Comparison of ENCODE assay signal across 8 cellular contexts in the genomic region with DNA sequence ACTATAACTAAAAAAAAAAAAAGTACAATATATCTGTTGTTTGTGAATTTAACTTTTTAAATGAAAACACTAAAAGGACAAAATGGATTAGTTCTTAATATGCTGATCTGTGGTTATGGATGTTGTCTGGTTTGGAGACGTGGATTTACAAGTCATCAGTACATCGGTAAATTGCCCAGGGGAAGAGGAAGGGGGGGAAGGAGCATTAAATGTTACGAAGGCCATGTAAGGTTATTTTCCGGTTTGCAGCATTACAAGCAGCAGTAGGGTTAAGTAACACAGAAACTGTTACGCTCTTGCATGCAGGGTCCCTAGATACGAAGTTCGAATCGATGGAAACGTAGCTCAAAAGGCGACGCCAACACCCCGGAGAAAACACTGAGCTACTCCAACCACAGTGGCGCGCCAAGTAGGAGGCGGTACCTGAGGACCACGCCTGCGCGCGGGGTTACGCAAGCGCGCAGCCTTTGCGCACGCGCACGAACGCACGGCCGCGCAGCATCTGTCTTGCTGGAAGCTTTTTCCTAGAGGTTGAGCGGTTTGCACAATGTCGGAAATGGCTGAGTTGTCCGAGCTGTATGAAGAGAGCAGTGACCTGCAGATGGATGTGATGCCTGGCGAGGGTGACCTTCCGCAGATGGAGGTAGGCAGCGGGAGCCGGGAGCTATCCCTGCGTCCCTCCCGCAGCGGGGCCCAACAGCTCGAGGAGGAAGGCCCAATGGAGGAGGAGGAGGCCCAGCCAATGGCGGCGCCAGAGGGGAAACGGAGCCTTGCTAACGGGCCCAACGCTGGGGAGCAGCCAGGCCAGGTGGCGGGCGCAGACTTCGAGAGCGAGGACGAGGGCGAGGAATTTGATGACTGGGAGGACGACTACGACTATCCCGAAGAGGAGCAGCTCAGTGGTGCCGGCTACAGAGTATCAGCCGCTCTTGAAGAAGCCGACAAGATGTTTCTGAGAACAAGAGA. TPM values are rescaled to one million over a fixed set of nuclear protein-coding genes. Genes with fewer than 3 reads are reported as not detected.
DNase-seq lines count a peak whose midpoint lies in the region; ATAC-seq, FAIRE-seq and TF ChIP-seq lines count a peak whose summit lies in the region.

A gene with protein sequence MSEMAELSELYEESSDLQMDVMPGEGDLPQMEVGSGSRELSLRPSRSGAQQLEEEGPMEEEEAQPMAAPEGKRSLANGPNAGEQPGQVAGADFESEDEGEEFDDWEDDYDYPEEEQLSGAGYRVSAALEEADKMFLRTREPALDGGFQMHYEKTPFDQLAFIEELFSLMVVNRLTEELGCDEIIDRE (plus strand): TSS at position 505 of the 966 bp plus-strand sequence. CDS start 43 bp downstream, at position 548.

- FAIRE-seq in GM12892 (lab: Jason Lieb, UNC): peak; percentile 97

- peaks cover 18% of the 10 kb centered on the region for H3K4me1 Mint-ChIP-seq in progenitor cell of endocrine pancreas (ENCODE audit: low read depth)

- no peaks in the 10 kb centered on the region for H3K9me3 Mint-ChIP-seq in progenitor cell of endocrine pancreas (ENCODE audit: low read depth)

- TF ChIP-seq CTCF in progenitor cell of endocrine pancreas (IDR thresholded peaks at IDR 0.05; ENCODE audit: unreplicated experiment): peak; percentile 5

- intact Hi-C loops in T-helper 1 cell treated with Interleukin-12 subunit alpha and Interleukin-12 subunit beta and Interleukin-4 antibody, amounts not matched to agents 30 ng/mL and 1 ng/mL, for 36 hours (cut with micrococcal nuclease): loop anchor here (1.0 to 10.0 kb wide), 16 partner anchors 10 to 1887 kb away; a partner anchor contains a TSS
- intact Hi-C loops in left cardiac atrium (cut with DNase I): loop anchor here (5.0 to 10.0 kb wide), 3 partner anchors 84 to 269 kb away; a partner anchor contains a TSS

- DNase-seq in GM12892 (ENCODE audit: insufficient read length) (peak; percentile 61), NCI-H146 (lab: John Stamatoyannopoulos, UW) (peak; percentile 90), amniotic epithelial cell (ENCODE audit: low read depth) (peak; percentile 94), left cardiac atrium (peak; percentile 95), progenitor cell of endocrine pancreas (ENCODE audit: low spot score, unreplicated experiment) (peak; percentile 88), ureter (ENCODE audit: low spot score) (peak; percentile 93)

- peak within 1 kb of the TSS; percentile 99 for H3K27ac Mint-ChIP-seq in progenitor cell of endocrine pancreas

- peak; percentile 83 for TF ChIP-seq POLR2A in GM12892 (IDR thresholded peaks at IDR 0.05; ENCODE audit: low read depth, low read length)

- H3K36me3 Mint-ChIP-seq in progenitor cell of endocrine pancreas (ENCODE audit: insufficient read depth): no peaks in the 10 kb centered on the region

- peak; percentile 96 for ATAC-seq in HG02852 (IDR thresholded peaks at IDR 0.05; ENCODE audit: unreplicated experiment)
- peak; percentile 99 for ATAC-seq in left cardiac atrium

- peak within 1 kb of the TSS; percentile 98 for H3K4me3 Mint-ChIP-seq in progenitor cell of endocrine pancreas (ENCODE audit: low read depth)

- peaks cover 9% of the 10 kb centered on the region for H3K27me3 Mint-ChIP-seq in progenitor cell of endocrine pancreas

RNA-seq across cellular contexts. Expression of the gene that starts here (rescaled TPM):
- 94.7 TPM for polyA plus RNA-seq in GM12892 (2012; ENCODE audit: missing spikeins)
- total RNA-seq in T-helper 1 cell treated with Interleukin-12 subunit alpha and Interleukin-12 subunit beta and Interleukin-4 antibody, amounts not matched to agents 30 ng/mL and 1 ng/mL, for 36 hours: 83.5 and 88.1 TPM in 2 replicates
- total RNA-seq in left cardiac atrium (100 to 1,000 TPM; 201 to 233 TPM), progenitor cell of endocrine pancreas (133 and 143 TPM in 2 replicates), ureter (119 TPM)

Comparison
In these comparisons a context has a peak if more than half of its experiments do, and no peak if none do; other contexts are left out.
1. Peak in every context shown above with its lines: DNase-seq and ATAC-seq.